Comparison of ENCODE assay signal across 13 cellular contexts in the genomic region with DNA sequence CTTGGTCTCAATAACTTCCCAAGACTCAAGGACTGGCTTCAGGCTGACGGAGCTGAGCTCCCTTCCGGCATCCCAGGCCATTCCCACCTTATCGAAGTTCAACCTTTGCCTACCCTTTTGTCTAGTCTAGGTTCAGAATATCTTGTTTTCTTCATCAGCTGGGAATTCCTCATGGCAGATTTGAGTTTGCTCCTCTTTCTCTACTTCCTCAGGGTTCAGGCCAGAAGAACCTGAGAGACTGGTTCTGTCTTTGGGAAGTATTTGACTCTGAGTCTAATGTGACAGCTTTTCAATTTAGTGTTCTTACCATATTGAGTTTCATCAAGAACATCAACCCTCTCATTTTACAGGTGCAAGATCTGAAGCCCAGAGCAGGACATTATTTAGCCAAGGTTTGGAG. TPM values are rescaled to one million over a fixed set of nuclear protein-coding genes. Genes with fewer than 3 reads are reported as not detected.
A peak's percentile ranks its signal among the peaks of the same experiment; 100 is the strongest.
DNase-seq lines count a peak whose midpoint lies in the region; ATAC-seq and TF ChIP-seq lines count a peak whose summit lies in the region.
"Had no signal": no experiment of that assay in that cellular context is flagged by ENCODE, and none has a peak within 500 bp of the region (broad histone marks: within the 10 kb centered on the region; RNA-seq: fewer than 3 reads in every experiment).

No MANE protein-coding gene starts in this region.

- no peaks in the 10 kb centered on the region for H3K27me3 Mint-ChIP-seq in activated naive CD4-positive, alpha-beta T cell treated with anti-CD3 and anti-CD28 coated beads, Interleukin-2, amount 10 ng/mL, durations not matched to agents 7 days and 5 days
- H3K27me3 Mint-ChIP-seq in T-helper 17 cell (no peaks in the 10 kb centered on the region), immature natural killer cell (ENCODE audit: low read depth in 3 of 3) (peaks cover 9 to 28% (median 14%) of the 10 kb centered on the region in 3 donors)

- peaks cover 91% of the 10 kb centered on the region for H3K4me1 Mint-ChIP-seq in activated naive CD4-positive, alpha-beta T cell treated with anti-CD3 and anti-CD28 coated beads, Interleukin-2, amount 10 ng/mL, durations not matched to agents 7 days and 5 days
- H3K4me1 Mint-ChIP-seq in T-helper 17 cell (peaks cover 80% of the 10 kb centered on the region), immature natural killer cell (peaks cover 88 to 93% of the 10 kb centered on the region in 2 donors)

- H3K27me3 ChIP-seq in thymus (ENCODE audit: control insufficient read depth, insufficient read depth), result no peaks in the 10 kb centered on the region
- H3K27me3 ChIP-seq in dorsolateral prefrontal cortex, result no peaks in the 10 kb centered on the region
- H3K27me3 ChIP-seq in right cardiac atrium (ENCODE audit: control insufficient read depth, insufficient read depth), result no peaks in the 10 kb centered on the region
- H3K27me3 ChIP-seq: pancreas had no signal

- H3K27ac ChIP-seq in thymus (ENCODE audit: low read depth) (peak overlapping the region; percentile 98), dorsolateral prefrontal cortex (no peak overlapping the region), right cardiac atrium (ENCODE audit: low read length) (no peak overlapping the region)
- H3K27ac ChIP-seq: pancreas had no signal

- peaks cover 59% of the 10 kb centered on the region for H3K36me3 Mint-ChIP-seq in activated naive CD4-positive, alpha-beta T cell treated with anti-CD3 and anti-CD28 coated beads, Interleukin-2, amount 10 ng/mL, durations not matched to agents 7 days and 5 days
- H3K36me3 Mint-ChIP-seq in T-helper 17 cell (ENCODE audit: low read depth), result peaks cover 17% of the 10 kb centered on the region
- peaks cover 30 to 41% (median 40%) of the 10 kb centered on the region in 3 donors for H3K36me3 Mint-ChIP-seq in immature natural killer cell

- H3K9me3 Mint-ChIP-seq in activated naive CD4-positive, alpha-beta T cell treated with anti-CD3 and anti-CD28 coated beads, Interleukin-2, amount 10 ng/mL, durations not matched to agents 7 days and 5 days, result peaks cover 3% of the 10 kb centered on the region
- H3K9me3 Mint-ChIP-seq in immature natural killer cell, result no peaks in the 10 kb centered on the region

- intact Hi-C loops in dorsolateral prefrontal cortex (cut with DNase I) (no loop called here), right cardiac atrium (cut with DNase I) (no loop called here)

- WGBS in thymus, result 86% methylated on average over 3 of the region's 3 CpGs
- WGBS in right cardiac atrium, result 85% methylated on average over 3 of the region's 3 CpGs

- peak overlapping the region; percentile 94 for H3K27ac Mint-ChIP-seq in activated naive CD4-positive, alpha-beta T cell treated with anti-CD3 and anti-CD28 coated beads, Interleukin-2, amount 10 ng/mL, durations not matched to agents 7 days and 5 days
- peak overlapping the region; percentile 98 for H3K27ac Mint-ChIP-seq in T-helper 17 cell
- peak overlapping the region; percentile 92 to 100 (median 96) for H3K27ac Mint-ChIP-seq in immature natural killer cell

- CTCF ChIA-PET in activated naive CD4-positive, alpha-beta T cell treated with anti-CD3 and anti-CD28 coated beads, Interleukin-2, amount 10 ng/mL, durations not matched to agents 7 days and 5 days (lab: Charles Lee), result interaction anchor here (1.6 to 7.9 kb wide), 4 partner anchors 9 to 104 kb away, joined by 4 to 50 read pairs (median 4); a partner anchor contains a TSS

- peak overlapping the region; percentile 98 for H3K4me3 Mint-ChIP-seq in activated naive CD4-positive, alpha-beta T cell treated with anti-CD3 and anti-CD28 coated beads, Interleukin-2, amount 10 ng/mL, durations not matched to agents 7 days and 5 days
- H3K4me3 Mint-ChIP-seq in T-helper 17 cell (peak overlapping the region; percentile 94), immature natural killer cell (peak overlapping the region; percentile 86 to 99 (median 97))

- peaks cover 4% of the 10 kb centered on the region for H3K36me3 ChIP-seq in thymus (ENCODE audit: control insufficient read depth, insufficient read depth)
- H3K36me3 ChIP-seq: pancreas had no signal

- no peak for ATAC-seq in T-helper 17 cell
- no peak for ATAC-seq in HG03108 (IDR thresholded peaks at IDR 0.05; ENCODE audit: unreplicated experiment)
- ATAC-seq in right cardiac atrium, result no peak
- ATAC-seq: pancreas had no signal

- H3K4me1 ChIP-seq in thymus (ENCODE audit: control insufficient read depth, insufficient read depth, low read length) (peaks cover 46% of the 10 kb centered on the region), right cardiac atrium (ENCODE audit: control insufficient read depth, insufficient read depth, low read length) (no peaks in the 10 kb centered on the region)
- H3K4me1 ChIP-seq: pancreas had no signal

- H3K4me3 ChIP-seq in thymus (ENCODE audit: low read length) (peak overlapping the region; percentile 95), dorsolateral prefrontal cortex (peak overlapping the region in 2 of 59 donors; percentile 3 to 47), right cardiac atrium (ENCODE audit: low read length) (no peak overlapping the region)

- TF ChIP-seq CTCF in dorsolateral prefrontal cortex (IDR thresholded peaks at IDR 0.05 in 54 of 56, conservative IDR thresholded peaks at IDR 0.05 in 2 of 56; ENCODE audit: low read depth in 1 of 56, partially characterized antibody in 56 of 56), result no peak

- no peak for DNase-seq in activated naive CD4-positive, alpha-beta T cell treated with anti-CD3 and anti-CD28 coated beads, Interleukin-2, amount 10 ng/mL, durations not matched to agents 7 days and 5 days
- no peak for DNase-seq in activated naive CD4-positive, alpha-beta T cell treated with Interleukin-2 at 50 U/mL for 16 hours
- DNase-seq in T-helper 17 cell, result no peak
- no peak for DNase-seq in immature natural killer cell
- no peak for DNase-seq in dorsolateral prefrontal cortex
- DNase-seq in right cardiac atrium, result no peak
- DNase-seq: hippocampal formation, pancreas had no signal

- no peaks in the 10 kb centered on the region for H3K9me3 ChIP-seq in T-helper 17 cell (ENCODE audit: control insufficient read depth, low read length, poor library complexity, severe bottlenecking)
- no peaks in the 10 kb centered on the region for H3K9me3 ChIP-seq in thymus (ENCODE audit: control insufficient read depth)
- H3K9me3 ChIP-seq in right cardiac atrium (ENCODE audit: control insufficient read depth, low read length), result no peaks in the 10 kb centered on the region
- H3K9me3 ChIP-seq: pancreas had no signal

RNA-seq across cellular contexts. Expression of a gene that starts 2.1 kb away (rescaled TPM):
- total RNA-seq in T-helper 17 cell (100 to 1,000 TPM; 216 to 233 TPM), dorsolateral prefrontal cortex (10 to 100 TPM in 4 of 120 experiments, 1 to 10 TPM in 116; 1.1 to 12.8 (median 3.8) TPM), right cardiac atrium (1 to 10 TPM; 2.5 to 4.5 (median 3.2) TPM)
- polyA plus RNA-seq in immature natural killer cell (100 to 1,000 TPM; 353 to 582 (median 359) TPM), thymus (57.7 TPM), right cardiac atrium (1.8 TPM)
- total RNA-seq: endothelial cell of umbilical vein, LHCN-M2 had no signal
- polyA plus RNA-seq: endothelial cell of umbilical vein had no signal

RNA-seq across cellular contexts. Expression of a gene that starts 24.6 kb away (rescaled TPM):
- total RNA-seq in T-helper 17 cell (under 1 TPM in 1 of 2 donors, not detected in 1; 0.50 TPM), dorsolateral prefrontal cortex (1 to 10 TPM in 1 of 120 experiments, not detected in 119; 1.0 TPM), right cardiac atrium (under 1 TPM in 1 of 4 donors, not detected in 3; 0.26 TPM)
- polyA plus RNA-seq in immature natural killer cell (under 1 TPM in 2 of 3 donors, not detected in 1; 0.37 to 1.00 TPM), thymus (0.71 TPM), right cardiac atrium (not detected)
- total RNA-seq: endothelial cell of umbilical vein, LHCN-M2, lower leg skin, pancreas had no signal
- polyA plus RNA-seq: endothelial cell of umbilical vein, pancreas had no signal

RNA-seq across cellular contexts. Expression of a gene that starts 51.7 kb away (rescaled TPM):
- total RNA-seq in T-helper 17 cell (1 to 10 TPM; 1.9 to 3.4 TPM), dorsolateral prefrontal cortex (1 to 10 TPM in 67 of 120 experiments, under 1 TPM in 34, not detected in 19; 0.23 to 3.3 (median 1.4) TPM), right cardiac atrium (1 to 10 TPM; 1.4 to 6.2 (median 3.1) TPM)
- polyA plus RNA-seq in immature natural killer cell (10 to 100 TPM; 26.7 to 41.9 (median 34.6) TPM), thymus (6.5 TPM), right cardiac atrium (3.6 TPM)

Comparison
In these comparisons a context has a peak if more than half of its experiments do, and no peak if none do; other contexts are left out.
1. RNA of a gene that starts 2.1 kb away (total RNA-seq): 216 to 233 TPM in T-helper 17 cell; 1.1 to 12.8 TPM in dorsolateral prefrontal cortex and 2.5 to 4.5 TPM in right cardiac atrium; every median in the first group is over 10 times any median in the second.
2. Peak in every context shown above with its lines, with median percentiles within 50 percentile points of each other: H3K27ac Mint-ChIP-seq and H3K4me3 Mint-ChIP-seq.